8 cellular contexts compared by ENCODE assay signal in the genomic region with DNA sequence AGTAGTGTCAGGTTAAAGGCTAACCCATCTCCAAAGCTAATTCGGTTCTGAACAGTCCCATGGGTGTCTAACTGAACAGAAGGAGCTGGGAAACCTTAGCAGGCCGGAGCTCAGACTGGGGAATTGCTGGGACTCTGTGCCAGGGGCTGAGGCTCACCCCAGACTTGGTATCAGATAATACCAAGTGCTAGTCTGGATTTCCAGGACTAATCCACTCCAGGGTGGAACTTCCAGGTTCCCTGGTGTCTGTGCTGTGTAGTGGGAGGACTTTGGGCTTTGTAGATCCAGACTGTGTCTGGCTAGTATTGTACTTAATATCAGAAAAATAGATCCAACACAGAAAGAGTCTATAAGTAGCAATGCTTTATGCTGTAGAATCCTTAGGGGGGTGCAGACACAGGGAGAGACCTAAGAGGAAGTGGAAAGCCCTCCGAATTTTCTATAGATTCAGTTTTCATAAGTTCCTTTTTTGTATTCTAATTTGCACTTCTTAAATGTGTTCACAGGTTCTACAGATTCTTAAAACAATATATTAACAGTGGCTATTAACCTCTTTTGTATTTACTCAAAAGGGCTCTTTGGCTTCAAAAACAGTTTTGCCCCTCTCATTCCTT. TPM values are rescaled to one million over a fixed set of nuclear protein-coding genes. Genes with fewer than 3 reads are reported as not detected.
DNase-seq lines count a peak whose midpoint lies in the region; ATAC-seq and TF ChIP-seq lines count a peak whose summit lies in the region.

No MANE protein-coding gene starts in this region.

- H3K4me2 ChIP-seq in hepatocyte: peak overlapping the region; percentile 91

- H3K36me3 Mint-ChIP-seq in activated T-cell treated with anti-CD3 and anti-CD28 coated beads, Interleukin-2, amount 50 U/mL, for 4 hours (ENCODE audit: insufficient read depth): peaks cover 4% of the 10 kb centered on the region

- no peaks in the 10 kb centered on the region for H3K9me3 ChIP-seq in Panc1 (ENCODE audit: control insufficient read depth, insufficient read depth, low read depth, low read length)
- H3K9me3 ChIP-seq in hepatocyte (ENCODE audit: low read depth): no peaks in the 10 kb centered on the region
- H3K9me3 ChIP-seq in stomach: no peaks in the 10 kb centered on the region

- POLR2A ChIA-PET in Panc1 (lab: Charles Lee): no interaction called here

- H3K4me3 Mint-ChIP-seq in activated T-cell treated with anti-CD3 and anti-CD28 coated beads, Interleukin-2, amount 50 U/mL, for 4 hours: peak overlapping the region; percentile 92

- H3K4me3 ChIP-seq in Panc1 (ENCODE audit: low read depth in 2 of 2, low read length in 2 of 2): no peak overlapping the region
- H3K4me3 ChIP-seq in hepatocyte: no peak overlapping the region
- no peak overlapping the region for H3K4me3 ChIP-seq in stomach

- H3K4me1 ChIP-seq in Panc1 (ENCODE audit: control insufficient read depth, insufficient read depth, low read length) (peaks cover 10% of the 10 kb centered on the region), hepatocyte (ENCODE audit: insufficient read depth) (peaks cover 37% of the 10 kb centered on the region), stomach (peaks cover 7 to 51% (median 25%) of the 10 kb centered on the region in 4 donors)

- TF ChIP-seq POLR2A in stomach (IDR thresholded peaks at IDR 0.05): no peak

- H3K36me3 ChIP-seq in Panc1 (ENCODE audit: control insufficient read depth, insufficient read depth, low read length) (no peaks in the 10 kb centered on the region; the same call in 1 of the 2 replicates), hepatocyte (replicated peaks; ENCODE audit: insufficient read depth, low read depth) (no peaks in the 10 kb centered on the region), stomach (no peaks in the 10 kb centered on the region)

- in situ Hi-C loops in Panc1 (cut with HindIII; ENCODE audit: low pct_unique_long_range_greater_than_20kb, low sequenced_read_pairs) (no loop called here), GM13977 (cut with MboI; ENCODE audit: low pct_unique_long_range_greater_than_20kb, low sequenced_read_pairs, unreplicated experiment) (no loop called here)

- peaks cover 6% of the 10 kb centered on the region for H4K20me1 ChIP-seq in hepatocyte (ENCODE audit: insufficient read depth, poor library complexity, severe bottlenecking)

- no TSS peak for BruUV-seq in Panc1 (replicated peaks; lab: Mats Ljungman, UMichigan)

- TF ChIP-seq CTCF in Panc1 (IDR thresholded peaks at IDR 0.05) (no peak), hepatocyte (IDR thresholded peaks at IDR 0.05; ENCODE audit: poor library complexity) (no peak), stomach (IDR thresholded peaks at IDR 0.05) (no peak), GM13977 (IDR thresholded peaks at IDR 0.05; ENCODE audit: extremely low read depth, insufficient read depth, missing control alignments) (no peak)

- no peak overlapping the region for H2AFZ ChIP-seq in hepatocyte

- no peaks in the 10 kb centered on the region for H3K27me3 Mint-ChIP-seq in activated T-cell treated with anti-CD3 and anti-CD28 coated beads, Interleukin-2, amount 50 U/mL, for 4 hours (ENCODE audit: low read depth)

- H3K4me1 Mint-ChIP-seq in activated T-cell treated with anti-CD3 and anti-CD28 coated beads, Interleukin-2, amount 50 U/mL, for 4 hours (ENCODE audit: low read depth): peaks cover 41% of the 10 kb centered on the region

- DNase-seq in activated T-cell treated with anti-CD3 and anti-CD28 coated beads, Interleukin-2, amount 50 U/mL, for 4 hours: no peak
- DNase-seq in activated T-cell treated with anti-CD3 and anti-CD28 coated beads, Interleukin-2, amount 50 U/mL, for 48 hours: no peak
- no peak for DNase-seq in Panc1 (ENCODE audit: low read depth, low spot score)
- no peak for DNase-seq in hepatocyte (ENCODE audit: low spot score)
- no peak for DNase-seq in stomach
- no peak for DNase-seq in kidney glomerular epithelial cell (lab: John Stamatoyannopoulos, UW)
- DNase-seq in GM13977 (ENCODE audit: low spot score): no peak
- no peak for DNase-seq in stimulated activated CD4-positive, alpha-beta T cell treated with anti-CD3 and anti-CD28 coated beads, Interleukin-2, amount 100 ng/mL, for 48 hours

- H3K9me2 ChIP-seq in hepatocyte (replicated peaks; ENCODE audit: insufficient read depth): no peaks in the 10 kb centered on the region

- 74% methylated on average over 3 of the region's 3 CpGs for WGBS in hepatocyte (ENCODE audit: low lambda C conversion rate, missing lambda C conversion rate)
- WGBS in stomach, 5 donors: 50 to 69% (median 58%) methylated on average over 3 of the region's 3 CpGs

- intact Hi-C loops in Panc1 (cut with micrococcal nuclease; ENCODE audit: unreplicated experiment): no loop called here
- intact Hi-C loops in stomach (cut with DNase I; ENCODE audit: low total_unique reads): no loop called here

- ATAC-seq in activated T-cell treated with anti-CD3 and anti-CD28 coated beads, Interleukin-2, amount 50 U/mL, for 4 hours: no peak
- ATAC-seq in Panc1: no peak

- H3K27ac ChIP-seq in Panc1 (ENCODE audit: low read length) (peak overlapping the region; percentile 75; the same call in 1 of the 2 replicates), hepatocyte (peak overlapping the region; percentile 99), stomach (peak overlapping the region; percentile 36 to 95 (median 91))

- peaks cover 66% of the 10 kb centered on the region for H3K79me2 ChIP-seq in hepatocyte

- no peaks in the 10 kb centered on the region for H3K27me3 ChIP-seq in Panc1 (ENCODE audit: control insufficient read depth, insufficient read depth, low read length)
- no peaks in the 10 kb centered on the region for H3K27me3 ChIP-seq in hepatocyte
- H3K27me3 ChIP-seq in stomach: no peaks in the 10 kb centered on the region

- no peaks in the 10 kb centered on the region for H3K9me3 Mint-ChIP-seq in activated T-cell treated with anti-CD3 and anti-CD28 coated beads, Interleukin-2, amount 50 U/mL, for 4 hours

- no peak for TF ChIP-seq EP300 in stomach (IDR thresholded peaks at IDR 0.05)

- CTCF ChIA-PET in Panc1 (lab: Charles Lee): no interaction called here

RNA-seq across cellular contexts. Expression of a gene that starts 4.1 kb away (rescaled TPM):
- total RNA-seq in activated T-cell treated with anti-CD3 and anti-CD28 coated beads, Interleukin-2, amount 50 U/mL, for 4 hours: 10 to 100 TPM; 22.8 to 35.2 (median 25.1) TPM
- total RNA-seq in Panc1 (2021; ENCODE audit: unreplicated experiment) (6.3 TPM), hepatocyte (14.9 and 17.5 TPM in 2 replicates), stomach (100 to 1,000 TPM in 1 of 5 donors, 10 to 100 TPM in 4; 12.3 to 109 (median 17.4) TPM)
- polyA plus RNA-seq in Panc1 (2012; ENCODE audit: insufficient read length): 5.8 TPM
- polyA plus RNA-seq in hepatocyte (7.8 and 12.2 TPM in 2 replicates), stomach (1 to 10 TPM; 1.7 to 2.8 (median 2.4) TPM)
